Comparison of ENCODE assay signal across 22 cellular contexts in genomic region chr17:41684050-41684449, GRCh38. TPM values are rescaled to one million over a fixed set of nuclear protein-coding genes. Genes with fewer than 3 reads are reported as not detected.
A peak's percentile ranks its signal among the peaks of the same experiment; 100 is the strongest.
DNase-seq lines count a peak whose midpoint lies in the region; ATAC-seq, FAIRE-seq and TF ChIP-seq lines count a peak whose summit lies in the region.
"Had no signal": no experiment of that assay in that cellular context is flagged by ENCODE, and none has a peak within 500 bp of the region (broad histone marks: within the 10 kb centered on the region; RNA-seq: fewer than 3 reads in every experiment).

No MANE protein-coding gene starts in this region.

- FAIRE-seq in HepG2 (lab: Jason Lieb, UNC), result no peak
- no peak for FAIRE-seq in frontal cortex (lab: Jason Lieb, UNC)
- FAIRE-seq: H1 had no signal

- CTCF ChIA-PET in HepG2 (lab: Yijun Ruan, JAX; ENCODE audit: low intra/inter-chr PET ratio, low total read pairs), result no interaction called here

- peaks cover 22% of the 10 kb centered on the region for H3K4me1 Mint-ChIP-seq in mesothelial cell of epicardium

- H3K36me3 Mint-ChIP-seq in mesothelial cell of epicardium, result no peaks in the 10 kb centered on the region

- BruUV-seq in HepG2 (replicated peaks; lab: Mats Ljungman, UMichigan), result no TSS peak

- H3K9me3 Mint-ChIP-seq in mesothelial cell of epicardium, result peaks cover 3% of the 10 kb centered on the region
- H3K9me3 Mint-ChIP-seq: CD8-positive, alpha-beta memory T cell had no signal

- intact Hi-C loops in HepG2 (cut with micrococcal nuclease; ENCODE audit: unreplicated experiment) (no loop called here), right lobe of liver (cut with DNase I) (no loop called here)

- TF ChIP-seq CTCF in HepG2 (CRISPR knock-in tag; IDR thresholded peaks at IDR 0.05) (no peak), right lobe of liver (IDR thresholded peaks at IDR 0.05) (no peak), mesothelial cell of epicardium (IDR thresholded peaks at IDR 0.05; ENCODE audit: unreplicated experiment) (no peak)

- H3K27me3 ChIP-seq in HepG2 (ENCODE audit: control insufficient read depth in 1 of 2, insufficient read depth in 2 of 2, low read length in 2 of 2), result peaks cover 2 to 8% of the 10 kb centered on the region in 2 experiments; a peak in 4 of 5 replicates
- no peaks in the 10 kb centered on the region for H3K27me3 ChIP-seq in right lobe of liver
- H3K27me3 ChIP-seq: BLaER1, Peyer's patch had no signal

- 3% methylated on average over 3 of the region's 3 CpGs for WGBS in HepG2 (ENCODE audit: low lambda C conversion rate)
- 56% methylated on average over 2 of the region's 3 CpGs for WGBS in right lobe of liver (ENCODE audit: insufficient coverage, low coverage, low lambda C conversion rate, missing lambda C conversion rate)

- H3K4me2 ChIP-seq in HepG2 (ENCODE audit: low read depth, low read length), result no peak overlapping the region
- H3K4me2 ChIP-seq: BLaER1, KMS-11 had no signal

- H3K27ac ChIP-seq in HepG2 (ENCODE audit: extremely low read length, insufficient read depth, low read length) (no peak overlapping the region), right lobe of liver (no peak overlapping the region), angular gyrus (ENCODE audit: low read depth, low read length) (peak overlapping the region; percentile 42)
- H3K27ac ChIP-seq: BLaER1, KMS-11, Peyer's patch had no signal

- H4K20me1 ChIP-seq in HepG2 (ENCODE audit: insufficient read depth, low read length), result no peaks in the 10 kb centered on the region

- H3K27ac Mint-ChIP-seq in mesothelial cell of epicardium, result peak overlapping the region; percentile 60
- H3K27ac Mint-ChIP-seq: HFFc6 had no signal

- TF ChIP-seq POLR2A in HepG2 (IDR thresholded peaks at IDR 0.05; ENCODE audit: insufficient read depth in 1 of 2, low read depth in 2 of 2, low read length in 2 of 2), result no peak
- TF ChIP-seq POLR2A in right lobe of liver (IDR thresholded peaks at IDR 0.05), result no peak

- no peak overlapping the region for H3K9ac ChIP-seq in HepG2 (ENCODE audit: insufficient read depth, low read depth, low read length)
- H3K9ac ChIP-seq: BLaER1, KMS-11 had no signal

- H3K4me3 ChIP-seq in HepG2 (replicated peaks in 1 of 3; ENCODE audit: insufficient read depth in 1 of 3, low read depth in 2 of 3, low read length in 3 of 3) (no peak overlapping the region), right lobe of liver (no peak overlapping the region)
- H3K4me3 ChIP-seq: BLaER1, Peyer's patch had no signal

- POLR2A ChIA-PET in HepG2 (lab: Yijun Ruan, JAX), result no interaction called here

- H3K9me3 ChIP-seq in HepG2 (ENCODE audit: low read length) (no peaks in the 10 kb centered on the region), right lobe of liver (no peaks in the 10 kb centered on the region)
- H3K9me3 ChIP-seq: Peyer's patch had no signal

- H3K36me3 ChIP-seq in HepG2 (replicated peaks in 1 of 2; ENCODE audit: control insufficient read depth in 1 of 2, insufficient read depth in 2 of 2, low read length in 2 of 2) (no peaks in the 10 kb centered on the region), right lobe of liver (no peaks in the 10 kb centered on the region)
- H3K36me3 ChIP-seq: BLaER1, Peyer's patch had no signal

- ATAC-seq in HepG2 (no peak), right lobe of liver (no peak)

- H2AFZ ChIP-seq in HepG2 (ENCODE audit: low read length), result no peak overlapping the region

- no peaks in the 10 kb centered on the region for H3K79me2 ChIP-seq in HepG2 (ENCODE audit: insufficient read depth, low read length)

- peaks cover 18% of the 10 kb centered on the region for H3K4me1 ChIP-seq in HepG2 (ENCODE audit: insufficient read depth, low read length)
- H3K4me1 ChIP-seq in right lobe of liver, result peaks cover 0 to 17% (median 6%) of the 10 kb centered on the region in 4 donors

- DNase-seq in HepG2 (ENCODE audit: low spot score), result no peak
- no peak for DNase-seq in right lobe of liver
- no peak for DNase-seq in mesothelial cell of epicardium (ENCODE audit: low spot score in 2 of 2, unreplicated experiment in 2 of 2)
- no peak for DNase-seq in GOT3 (lab: John Stamatoyannopoulos, UW)
- DNase-seq in AG08395 (ENCODE audit: low spot score), result no peak
- DNase-seq in frontal cortex (ENCODE audit: low spot score in 2 of 2), result no peak
- DNase-seq: CD8-positive, alpha-beta memory T cell; DMS 273 treated with DMSO at 0.1 percent for 48 hours; HFFc6; NCI-H1092; NCI-H2029; NCI-H345; NCI-H526 treated with DMSO at 0.1 percent for 48 hours; Right ventricle myocardium superior had no signal

- H3K4me3 Mint-ChIP-seq in mesothelial cell of epicardium, result no peak overlapping the region
- H3K4me3 Mint-ChIP-seq: CD8-positive, alpha-beta memory T cell; HFFc6 had no signal

- H3K27me3 Mint-ChIP-seq in mesothelial cell of epicardium (ENCODE audit: low read depth), result no peaks in the 10 kb centered on the region

- TF ChIP-seq EP300 in HepG2 (IDR thresholded peaks at IDR 0.05; ENCODE audit: low read depth in 2 of 2, low read length in 2 of 2) (no peak), HepG2 (CRISPR knock-in tag; IDR thresholded peaks at IDR 0.05; ENCODE audit: borderline replicate concordance) (no peak)

- in situ Hi-C loops in HepG2 (cut with HindIII; ENCODE audit: extremely low pct_ligation_motif_present, low pct_unique_long_range_greater_than_20kb), result no loop called here

- no peak for TF ChIP-seq RAD21 in HepG2 (CRISPR knock-in tag; IDR thresholded peaks at IDR 0.05)

RNA-seq across cellular contexts. Expression of gene EIF1, which starts 4.6 kb away (rescaled TPM):
- total RNA-seq in HepG2 (2016; rRNA removed; fragmentation: Illumina TruSeq; extraction: Trizol), result 147 and 199 TPM in 2 replicates
- 90.4 and 105 TPM in 2 replicates for total RNA-seq in HepG2 (2016; cell fraction: cytosol; rRNA removed; fragmentation: Illumina TruSeq; extraction: Trizol; ENCODE audit: low read depth)
- 134 and 191 TPM in 2 replicates for total RNA-seq in HepG2 (2016; cell fraction: insoluble cytoplasmic fraction; rRNA removed; fragmentation: Illumina TruSeq; extraction: Trizol)
- 209 and 226 TPM in 2 replicates for total RNA-seq in HepG2 (2016; cell fraction: membrane; rRNA removed; fragmentation: Illumina TruSeq; extraction: Trizol)
- 237 and 265 TPM in 2 replicates for total RNA-seq in HepG2 (2016; cell fraction: nucleus; rRNA removed; fragmentation: Illumina TruSeq; extraction: Trizol)
- 388 and 517 TPM in 2 replicates for polyA plus RNA-seq in HepG2 (2011; rRNA removed)
- polyA plus RNA-seq in HepG2 (2011; cell fraction: cytosol; rRNA removed), result 157 and 242 TPM in 2 replicates
- polyA plus RNA-seq in HepG2 (2011; cell fraction: nucleus; rRNA removed), result 346 and 409 TPM in 2 replicates
- 1,096 and 1,427 TPM in 2 replicates for polyA plus RNA-seq in HepG2 (2012)
- 537 and 540 TPM in 2 replicates for polyA plus RNA-seq in HepG2 (2016; cell fraction: cytosol; fragmentation: Illumina TruSeq; extraction: Trizol; ENCODE audit: low read depth)
- 606 and 702 TPM in 2 replicates for polyA plus RNA-seq in HepG2 (2016; cell fraction: insoluble cytoplasmic fraction; fragmentation: Illumina TruSeq; extraction: Trizol; ENCODE audit: low read depth)
- 490 and 548 TPM in 2 replicates for polyA plus RNA-seq in HepG2 (2016; cell fraction: membrane; fragmentation: Illumina TruSeq; extraction: Trizol; ENCODE audit: low read depth)
- 691 and 695 TPM in 2 replicates for polyA plus RNA-seq in HepG2 (2016; cell fraction: nucleus; fragmentation: Illumina TruSeq; extraction: Trizol; ENCODE audit: insufficient read depth, low read depth)
- polyA minus RNA-seq in HepG2 (2011; rRNA and poly(A)+ RNA removed; ENCODE audit: low replicate concordance), result 70.2 and 87.8 TPM in 2 replicates
- polyA minus RNA-seq in HepG2 (2011; cell fraction: cytosol; rRNA and poly(A)+ RNA removed), result 159 and 198 TPM in 2 replicates
- 333 and 395 TPM in 2 replicates for polyA minus RNA-seq in HepG2 (2011; cell fraction: nucleus; rRNA and poly(A)+ RNA removed)
- total RNA-seq in right lobe of liver, result 100 to 1,000 TPM; 284 to 454 (median 404) TPM
- 600 to 610 TPM (median 606 TPM) in 3 replicates for total RNA-seq in mesothelial cell of epicardium
- total RNA-seq in frontal cortex, result 70.1 TPM

RNA-seq across cellular contexts. Expression of gene GAST, which starts 28.1 kb away (rescaled TPM):
- total RNA-seq in HepG2 (2016; rRNA removed; fragmentation: Illumina TruSeq; extraction: Trizol) (0.42 TPM in 1 of 2 replicates, not detected in the other), right lobe of liver (not detected), mesothelial cell of epicardium (not detected in 3 replicates), frontal cortex (not detected)
- total RNA-seq in HepG2 (2016; cell fraction: cytosol; rRNA removed; fragmentation: Illumina TruSeq; extraction: Trizol; ENCODE audit: low read depth), result not detected in 2 replicates
- total RNA-seq in HepG2 (2016; cell fraction: insoluble cytoplasmic fraction; rRNA removed; fragmentation: Illumina TruSeq; extraction: Trizol), result 0.52 TPM in 1 of 2 replicates, not detected in the other
- not detected in 2 replicates for total RNA-seq in HepG2 (2016; cell fraction: membrane; rRNA removed; fragmentation: Illumina TruSeq; extraction: Trizol)
- 1.4 TPM in 1 of 2 replicates, not detected in the other for total RNA-seq in HepG2 (2016; cell fraction: nucleus; rRNA removed; fragmentation: Illumina TruSeq; extraction: Trizol)
- polyA plus RNA-seq in HepG2 (2011; rRNA removed), result 0.32 and 0.65 TPM in 2 replicates
- 0.32 and 0.93 TPM in 2 replicates for polyA plus RNA-seq in HepG2 (2011; cell fraction: cytosol; rRNA removed)
- not detected in 2 replicates for polyA plus RNA-seq in HepG2 (2011; cell fraction: nucleus; rRNA removed)
- 0.56 and 4.9 TPM in 2 replicates for polyA plus RNA-seq in HepG2 (2012)
- not detected in 2 replicates for polyA plus RNA-seq in HepG2 (2016; cell fraction: cytosol; fragmentation: Illumina TruSeq; extraction: Trizol; ENCODE audit: low read depth)
- 1.1 TPM in 1 of 2 replicates, not detected in the other for polyA plus RNA-seq in HepG2 (2016; cell fraction: insoluble cytoplasmic fraction; fragmentation: Illumina TruSeq; extraction: Trizol; ENCODE audit: low read depth)
- not detected in 2 replicates for polyA plus RNA-seq in HepG2 (2016; cell fraction: membrane; fragmentation: Illumina TruSeq; extraction: Trizol; ENCODE audit: low read depth)
- 1.4 TPM in 1 of 2 replicates, not detected in the other for polyA plus RNA-seq in HepG2 (2016; cell fraction: nucleus; fragmentation: Illumina TruSeq; extraction: Trizol; ENCODE audit: insufficient read depth, low read depth)
- 0.58 TPM in 1 of 2 replicates, not detected in the other for polyA minus RNA-seq in HepG2 (2011; rRNA and poly(A)+ RNA removed; ENCODE audit: low replicate concordance)
- polyA minus RNA-seq in HepG2 (2011; cell fraction: cytosol; rRNA and poly(A)+ RNA removed), result not detected in 2 replicates
- polyA minus RNA-seq in HepG2 (2011; cell fraction: nucleus; rRNA and poly(A)+ RNA removed), result not detected in 2 replicates
- total RNA-seq: CD8-positive, alpha-beta memory T cell; Daoy; H1; HFFc6; MCF 10A; Peyer's patch; Right ventricle myocardium superior had no signal
- polyA plus RNA-seq: AG04450; CD8-positive, alpha-beta memory T cell; H1 had no signal

RNA-seq across cellular contexts. Expression of gene HAP1, which starts 50.4 kb away (rescaled TPM):
- 0.07 and 0.08 TPM in 2 replicates for total RNA-seq in HepG2 (2016; rRNA removed; fragmentation: Illumina TruSeq; extraction: Trizol)
- not detected in 2 replicates for total RNA-seq in HepG2 (2016; cell fraction: cytosol; rRNA removed; fragmentation: Illumina TruSeq; extraction: Trizol; ENCODE audit: low read depth)
- 0.07 and 0.11 TPM in 2 replicates for total RNA-seq in HepG2 (2016; cell fraction: insoluble cytoplasmic fraction; rRNA removed; fragmentation: Illumina TruSeq; extraction: Trizol)
- 0.03 TPM in 1 of 2 replicates, not detected in the other for total RNA-seq in HepG2 (2016; cell fraction: membrane; rRNA removed; fragmentation: Illumina TruSeq; extraction: Trizol)
- 0.12 TPM in 1 of 2 replicates, not detected in the other for total RNA-seq in HepG2 (2016; cell fraction: nucleus; rRNA removed; fragmentation: Illumina TruSeq; extraction: Trizol)
- polyA plus RNA-seq in HepG2 (2011; rRNA removed), result 0.07 and 0.30 TPM in 2 replicates
- polyA plus RNA-seq in HepG2 (2011; cell fraction: cytosol; rRNA removed), result 0.07 and 0.08 TPM in 2 replicates
- polyA plus RNA-seq in HepG2 (2011; cell fraction: nucleus; rRNA removed), result 1.1 TPM in 2 replicates
- 0.13 and 0.19 TPM in 2 replicates for polyA plus RNA-seq in HepG2 (2012)
- not detected in 2 replicates for polyA plus RNA-seq in HepG2 (2016; cell fraction: cytosol; fragmentation: Illumina TruSeq; extraction: Trizol; ENCODE audit: low read depth)
- polyA plus RNA-seq in HepG2 (2016; cell fraction: insoluble cytoplasmic fraction; fragmentation: Illumina TruSeq; extraction: Trizol; ENCODE audit: low read depth), result 0.11 TPM in 1 of 2 replicates, not detected in the other
- polyA plus RNA-seq in HepG2 (2016; cell fraction: membrane; fragmentation: Illumina TruSeq; extraction: Trizol; ENCODE audit: low read depth), result not detected in 2 replicates
- polyA plus RNA-seq in HepG2 (2016; cell fraction: nucleus; fragmentation: Illumina TruSeq; extraction: Trizol; ENCODE audit: insufficient read depth, low read depth), result 0.11 and 0.15 TPM in 2 replicates
- polyA minus RNA-seq in HepG2 (2011; rRNA and poly(A)+ RNA removed; ENCODE audit: low replicate concordance), result 0.07 TPM in 1 of 2 replicates, not detected in the other
- polyA minus RNA-seq in HepG2 (2011; cell fraction: cytosol; rRNA and poly(A)+ RNA removed), result not detected in 2 replicates
- polyA minus RNA-seq in HepG2 (2011; cell fraction: nucleus; rRNA and poly(A)+ RNA removed), result 0.12 and 0.26 TPM in 2 replicates
- total RNA-seq in right lobe of liver, result under 1 TPM in 3 of 6 experiments, not detected in 3; 0.07 to 0.10 (median 0.07) TPM
- total RNA-seq in mesothelial cell of epicardium, result 0.44 to 0.66 TPM (median 0.45 TPM) in 3 replicates
- total RNA-seq in frontal cortex, result under 0.01 TPM
- total RNA-seq: Right ventricle myocardium superior had no signal
- polyA plus RNA-seq: CD8-positive, alpha-beta memory T cell had no signal

RNA-seq across cellular contexts. Expression of gene KRT17, which starts 59.7 kb away (rescaled TPM):
- total RNA-seq in HepG2 (2016; rRNA removed; fragmentation: Illumina TruSeq; extraction: Trizol) (0.52 and 0.82 TPM in 2 replicates), right lobe of liver (not detected), mesothelial cell of epicardium (221 to 238 TPM (median 232 TPM) in 3 replicates), frontal cortex (under 0.01 TPM)
- 0.40 and 0.44 TPM in 2 replicates for total RNA-seq in HepG2 (2016; cell fraction: cytosol; rRNA removed; fragmentation: Illumina TruSeq; extraction: Trizol; ENCODE audit: low read depth)
- 0.40 and 0.54 TPM in 2 replicates for total RNA-seq in HepG2 (2016; cell fraction: insoluble cytoplasmic fraction; rRNA removed; fragmentation: Illumina TruSeq; extraction: Trizol)
- total RNA-seq in HepG2 (2016; cell fraction: membrane; rRNA removed; fragmentation: Illumina TruSeq; extraction: Trizol), result 0.38 and 0.65 TPM in 2 replicates
- total RNA-seq in HepG2 (2016; cell fraction: nucleus; rRNA removed; fragmentation: Illumina TruSeq; extraction: Trizol), result 1.4 TPM in 1 of 2 replicates, not detected in the other
- polyA plus RNA-seq in HepG2 (2011; rRNA removed), result 0.38 and 0.47 TPM in 2 replicates
- polyA plus RNA-seq in HepG2 (2011; cell fraction: cytosol; rRNA removed), result 0.43 and 0.50 TPM in 2 replicates
- polyA plus RNA-seq in HepG2 (2011; cell fraction: nucleus; rRNA removed), result 0.23 and 0.66 TPM in 2 replicates
- polyA plus RNA-seq in HepG2 (2012), result 0.28 TPM in 1 of 2 replicates, not detected in the other
- polyA plus RNA-seq in HepG2 (2016; cell fraction: cytosol; fragmentation: Illumina TruSeq; extraction: Trizol; ENCODE audit: low read depth), result 0.54 and 0.71 TPM in 2 replicates
- polyA plus RNA-seq in HepG2 (2016; cell fraction: insoluble cytoplasmic fraction; fragmentation: Illumina TruSeq; extraction: Trizol; ENCODE audit: low read depth), result 0.70 and 0.84 TPM in 2 replicates
- polyA plus RNA-seq in HepG2 (2016; cell fraction: membrane; fragmentation: Illumina TruSeq; extraction: Trizol; ENCODE audit: low read depth), result 0.35 and 1.0 TPM in 2 replicates
- 0.55 and 0.81 TPM in 2 replicates for polyA plus RNA-seq in HepG2 (2016; cell fraction: nucleus; fragmentation: Illumina TruSeq; extraction: Trizol; ENCODE audit: insufficient read depth, low read depth)
- 0.32 and 1,101 TPM in 2 replicates for polyA minus RNA-seq in HepG2 (2011; rRNA and poly(A)+ RNA removed; ENCODE audit: low replicate concordance)
- polyA minus RNA-seq in HepG2 (2011; cell fraction: cytosol; rRNA and poly(A)+ RNA removed), result 9.0 and 16.5 TPM in 2 replicates
- polyA minus RNA-seq in HepG2 (2011; cell fraction: nucleus; rRNA and poly(A)+ RNA removed), result 3.5 and 5.9 TPM in 2 replicates
- total RNA-seq: Right ventricle myocardium superior had no signal
- polyA plus RNA-seq: CD8-positive, alpha-beta memory T cell had no signal
